In the genomic region with DNA sequence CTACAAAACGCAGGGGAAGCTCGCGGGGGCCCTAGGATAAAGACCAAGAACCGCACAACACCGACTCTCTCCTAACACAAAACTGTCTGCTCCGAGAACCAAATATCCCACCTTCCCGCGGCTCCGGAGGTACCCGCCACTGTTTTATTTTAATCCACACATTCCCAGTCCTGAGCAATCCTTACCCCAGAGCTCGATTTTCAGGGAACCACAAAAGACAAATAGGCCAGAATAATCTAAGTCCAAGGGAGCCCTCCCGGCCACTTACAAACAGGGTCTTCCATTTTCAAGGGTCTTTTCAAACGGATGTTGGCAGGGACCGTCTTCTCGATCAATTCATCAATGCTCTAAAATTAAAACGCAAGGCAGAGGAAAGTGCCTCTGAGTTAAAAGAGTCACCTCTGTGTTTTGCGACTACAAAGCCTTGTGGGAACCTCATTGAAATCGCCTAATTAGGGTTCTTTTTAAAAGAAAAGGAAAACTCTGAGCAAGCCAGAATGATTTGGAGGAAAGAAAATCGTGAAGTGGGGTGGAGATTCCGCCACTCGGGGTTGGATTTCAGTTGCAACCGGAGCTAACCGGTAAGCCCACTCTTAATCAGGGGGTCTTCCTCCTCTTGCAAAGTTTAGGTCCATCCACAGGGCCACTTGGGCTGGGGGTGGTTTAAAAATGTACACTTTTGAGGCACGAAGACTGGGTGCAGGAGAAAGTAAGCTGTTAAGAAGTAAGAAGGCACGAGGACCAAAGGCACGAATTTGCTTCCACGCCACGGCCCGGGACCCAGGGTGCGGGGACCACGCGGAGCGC, we compare ENCODE assay signal across 9 cellular contexts. TPM values are rescaled to one million over a fixed set of nuclear protein-coding genes. Genes with fewer than 3 reads are reported as not detected.
A peak's percentile ranks its signal among the peaks of the same experiment; 100 is the strongest.
DNase-seq lines count a peak whose midpoint lies in the region; ATAC-seq and TF ChIP-seq lines count a peak whose summit lies in the region.
"Had no signal": no experiment of that assay in that cellular context is flagged by ENCODE, and none has a peak within 500 bp of the region (broad histone marks: within the 10 kb centered on the region; RNA-seq: fewer than 3 reads in every experiment).

No MANE protein-coding gene starts in this region.

- peaks cover 5% of the 10 kb centered on the region; the same call in 1 of the 2 replicates for H3F3A ChIP-seq in PC-9 (ENCODE audit: insufficient read depth, low read depth)

- DNase-seq in activated B cell treated with CpG ODN at 0.5 μM for 24 hours (no peak), iPS DF 6.9 (ENCODE audit: low read depth, low spot score) (no peak), PC-9 (no peak), NCI-H1436 treated with DMSO at 0.1 percent for 48 hours (lab: John Stamatoyannopoulos, UW) (no peak), AG08396 (ENCODE audit: low spot score) (no peak)
- DNase-seq: NCI-H510A had no signal

- no peaks in the 10 kb centered on the region for H3K27me3 ChIP-seq in iPS DF 6.9 (ENCODE audit: control insufficient read depth, insufficient read depth, low read length)
- peaks cover 0 to 20% (median 8%) of the 10 kb centered on the region in 3 donors for H3K27me3 ChIP-seq in skeletal muscle tissue (ENCODE audit: control insufficient read depth in 3 of 3, insufficient read depth in 3 of 3, low read length in 3 of 3)
- no peaks in the 10 kb centered on the region for H3K27me3 ChIP-seq in PC-9 (ENCODE audit: insufficient read depth, low read depth)

- peaks cover 1% of the 10 kb centered on the region; the same call in 1 of the 2 replicates for H3K4me1 ChIP-seq in iPS DF 6.9 (ENCODE audit: control insufficient read depth, insufficient read depth, low read length)
- peaks cover 9 to 14% (median 10%) of the 10 kb centered on the region in 3 donors for H3K4me1 ChIP-seq in skeletal muscle tissue (ENCODE audit: control insufficient read depth in 3 of 3, insufficient read depth in 3 of 3, low read length in 3 of 3)
- H3K4me1 ChIP-seq in PC-9 (replicated peaks; ENCODE audit: insufficient read depth): peaks cover 10% of the 10 kb centered on the region

- peaks cover 41% of the 10 kb centered on the region for H3K27me3 Mint-ChIP-seq in activated B cell treated with CpG ODN at 0.5 μM for 24 hours

- H3K9me3 Mint-ChIP-seq in activated B cell treated with CpG ODN at 0.5 μM for 24 hours: no peaks in the 10 kb centered on the region

- H3K4me2 ChIP-seq in PC-9: no peak overlapping the region

- peak; percentile 7 for ATAC-seq in GM21367 (IDR thresholded peaks at IDR 0.05; ENCODE audit: unreplicated experiment)
- ATAC-seq in activated B cell treated with CpG ODN at 0.5 μM for 24 hours (ENCODE audit: low read depth): no peak
- ATAC-seq in GM18907 (IDR thresholded peaks at IDR 0.05; ENCODE audit: unreplicated experiment): no peak

- H3K79me2 ChIP-seq in PC-9 (ENCODE audit: low read depth): no peaks in the 10 kb centered on the region

- H4K20me1 ChIP-seq in PC-9 (ENCODE audit: insufficient read depth): no peaks in the 10 kb centered on the region

- no peaks in the 10 kb centered on the region for H3K9me2 ChIP-seq in PC-9 (ENCODE audit: insufficient read depth)

- H2AFZ ChIP-seq in PC-9: no peak overlapping the region

- no TSS peak for BruUV-seq in PC-9 (replicated peaks; lab: Mats Ljungman, UMichigan)

- CTCF ChIA-PET in activated B cell treated with CpG ODN at 0.5 μM for 24 hours (lab: Charles Lee): no interaction called here
- CTCF ChIA-PET in PC-9 (lab: Charles Lee): no interaction called here

- intact Hi-C loops in activated B cell treated with CpG ODN at 0.5 μM for 24 hours (cut with micrococcal nuclease) (loop anchor here (1.0 to 2.0 kb wide), 4 partner anchors 12 to 39 kb away; no protein-coding TSS in a partner anchor), PC-9 (cut with micrococcal nuclease; ENCODE audit: unreplicated experiment) (no loop called here)

- H3K4me3 Mint-ChIP-seq in activated B cell treated with CpG ODN at 0.5 μM for 24 hours: peak overlapping the region; percentile 77

- H3K27ac Mint-ChIP-seq in activated B cell treated with CpG ODN at 0.5 μM for 24 hours: no peak overlapping the region

- H3K27ac ChIP-seq in iPS DF 6.9 (ENCODE audit: low read length) (no peak overlapping the region), skeletal muscle tissue (ENCODE audit: low read depth, low read length) (no peak overlapping the region), PC-9 (no peak overlapping the region)

- H3K9me3 ChIP-seq in iPS DF 6.9 (ENCODE audit: control insufficient read depth, insufficient read depth, low read length): no peaks in the 10 kb centered on the region
- H3K9me3 ChIP-seq in skeletal muscle tissue (ENCODE audit: control insufficient read depth in 3 of 3, low read length in 3 of 3): no peaks in the 10 kb centered on the region
- no peaks in the 10 kb centered on the region for H3K9me3 ChIP-seq in PC-9 (ENCODE audit: insufficient read depth, low read depth)

- POLR2A ChIA-PET in activated B cell treated with CpG ODN at 0.5 μM for 24 hours (lab: Charles Lee): interaction anchor here (1.0 to 1.1 kb wide), 3 partner anchors 36 to 54 kb away, joined by 4 to 12 read pairs (median 4); no protein-coding TSS in a partner anchor
- POLR2A ChIA-PET in PC-9 (lab: Charles Lee; ENCODE audit: unreplicated experiment): no interaction called here

- H3K4me3 ChIP-seq in iPS DF 6.9 (ENCODE audit: low read length) (peak overlapping the region; percentile 46), skeletal muscle tissue (ENCODE audit: low read length in 3 of 3) (peak overlapping the region; percentile 43 to 71 (median 67)), PC-9 (no peak overlapping the region)

- WGBS in iPS DF 6.9 (ENCODE audit: insufficient coverage, insufficient read length): no CpG with 5 or more reads among the region's 33 CpGs

- H3K4me1 Mint-ChIP-seq in activated B cell treated with CpG ODN at 0.5 μM for 24 hours: peaks cover 24% of the 10 kb centered on the region

- no peak for TF ChIP-seq CTCF in activated B cell treated with CpG ODN at 0.5 μM for 24 hours (IDR thresholded peaks at IDR 0.05)
- TF ChIP-seq CTCF in PC-9 (conservative IDR thresholded peaks at IDR 0.05): no peak

- H3K36me3 Mint-ChIP-seq in activated B cell treated with CpG ODN at 0.5 μM for 24 hours (ENCODE audit: low read depth): no peaks in the 10 kb centered on the region

- H3K36me3 ChIP-seq in iPS DF 6.9 (ENCODE audit: control insufficient read depth, insufficient read depth, low read length) (no peaks in the 10 kb centered on the region), skeletal muscle tissue (ENCODE audit: control insufficient read depth in 3 of 3, insufficient read depth in 3 of 3, low read length in 3 of 3) (no peaks in the 10 kb centered on the region), PC-9 (ENCODE audit: low read depth) (no peaks in the 10 kb centered on the region)

- H3K9ac ChIP-seq in skeletal muscle tissue (ENCODE audit: low read depth in 1 of 3, low read length in 3 of 3): peak overlapping the region in 1 of 3 donors; percentile 57

RNA-seq across cellular contexts. Expression of gene GLDC, which starts 1.0 kb away (rescaled TPM):
- total RNA-seq in activated B cell treated with CpG ODN at 0.5 μM for 24 hours: 2.3 and 2.6 TPM in 2 replicates
- under 0.01 TPM for total RNA-seq in skeletal muscle tissue
- total RNA-seq in PC-9 (2021): 0.53 and 1.5 TPM in 2 replicates
